27 cellular contexts compared by ENCODE assay signal in genomic region chr16:7185179-7185578, GRCh38.
"Had no signal": no experiment of that assay in that cellular context is flagged by ENCODE, and none has a peak within 500 bp of the region (broad histone marks: within the 10 kb centered on the region; RNA-seq: fewer than 3 reads in every experiment).

No MANE protein-coding gene starts in this region.

- H3K4me3 ChIP-seq: colonic mucosa, coronary artery, dorsolateral prefrontal cortex, esophagus muscularis mucosa, esophagus squamous epithelium, gastrocnemius medialis, gastroesophageal sphincter, heart left ventricle had no signal

- FAIRE-seq: colon, endometrium, endothelial cell of umbilical vein, frontal cortex had no signal

- H3K36me3 ChIP-seq: colonic mucosa, esophagus muscularis mucosa, esophagus squamous epithelium, gastrocnemius medialis, gastroesophageal sphincter, heart left ventricle had no signal

- H3K4me1 ChIP-seq: colonic mucosa, esophagus muscularis mucosa, esophagus squamous epithelium, foreskin keratinocyte, gastrocnemius medialis, gastroesophageal sphincter, heart left ventricle had no signal

- H3K27me3 ChIP-seq: colonic mucosa, dorsolateral prefrontal cortex, esophagus muscularis mucosa, esophagus squamous epithelium, foreskin keratinocyte, gastrocnemius medialis, gastroesophageal sphincter, heart left ventricle had no signal

- ATAC-seq: effector memory CD8-positive, alpha-beta T cell; esophagus mucosa; foreskin keratinocyte; gastrocnemius medialis; gastroesophageal sphincter; heart left ventricle had no signal

- DNase-seq: colonic mucosa; cortex of kidney; dermis blood vessel endothelial cell; dorsolateral prefrontal cortex; effector CD4-positive, alpha-beta T cell; effector CD8-positive, alpha-beta T cell; effector memory CD4-positive, alpha-beta T cell; effector memory CD8-positive, alpha-beta T cell; endodermal cell; erythroblast; esophagus squamous epithelium; foreskin fibroblast; foreskin melanocyte; gastrocnemius medialis; glutamatergic neuron; head of caudate nucleus; heart left ventricle had no signal

- H3K9me3 ChIP-seq: colonic mucosa, esophagus muscularis mucosa, esophagus squamous epithelium, gastrocnemius medialis, gastroesophageal sphincter, heart left ventricle had no signal

- H3K27ac ChIP-seq: colonic mucosa, coronary artery, dorsolateral prefrontal cortex, epithelial cell of prostate, esophagus muscularis mucosa, esophagus squamous epithelium, foreskin keratinocyte, gastrocnemius medialis, gastroesophageal sphincter, heart left ventricle had no signal
